ENCODE assay signal across 11 cellular contexts in genomic region chr1:246527402-246528088, GRCh38.
DNase-seq lines count a peak whose midpoint lies in the region; ATAC-seq and TF ChIP-seq lines count a peak whose summit lies in the region.
"Had no signal": no experiment of that assay in that cellular context is flagged by ENCODE, and none has a peak within 500 bp of the region (broad histone marks: within the 10 kb centered on the region; RNA-seq: fewer than 3 reads in every experiment).

No MANE protein-coding gene starts in this region.

- H3K36me3 Mint-ChIP-seq in central memory CD8-positive, alpha-beta T cell (ENCODE audit: insufficient read depth) = no peaks in the 10 kb centered on the region

- DNase-seq in MM.1S (no peak), NCI-H1436 (lab: John Stamatoyannopoulos, UW) (no peak), ecto neural progenitor cell (ENCODE audit: low spot score) (no peak)
- no peak for DNase-seq in central memory CD8-positive, alpha-beta T cell (ENCODE audit: low spot score in 2 of 2)
- DNase-seq: caudate nucleus, NCI-H1417 treated with DMSO at 0.1 percent for 48 hours, stomach had no signal

- no peaks in the 10 kb centered on the region for H3K9me3 Mint-ChIP-seq in central memory CD8-positive, alpha-beta T cell

- peak overlapping the region in 1 of 10 experiments; percentile 31; a peak in 1 of 20 replicates for H3K4me3 ChIP-seq in BLaER1 treated with 17β-estradiol and CSF1 and Interleukin-3, amounts not matched to agents 10 nM and 100 nM
- no peak overlapping the region for H3K4me3 ChIP-seq in MM.1S (ENCODE audit: low read length)
- H3K4me3 ChIP-seq: stomach had no signal

- peak overlapping the region in 7 of 11 experiments; percentile 18 to 63 (median 50); a peak in 10 of 22 replicates for H3K9ac ChIP-seq in BLaER1 treated with 17β-estradiol and CSF1 and Interleukin-3, amounts not matched to agents 10 nM and 100 nM
- H3K9ac ChIP-seq in MM.1S (ENCODE audit: low read length) = no peak overlapping the region

- H3K27me3 ChIP-seq in BLaER1 treated with 17β-estradiol and CSF1 and Interleukin-3, amounts not matched to agents 10 nM and 100 nM = no peaks in the 10 kb centered on the region
- no peaks in the 10 kb centered on the region for H3K27me3 ChIP-seq in MM.1S (replicated peaks; ENCODE audit: insufficient read depth, low read length)
- H3K27me3 ChIP-seq: stomach had no signal

- peak overlapping the region; percentile 37 to 70 (median 57); a peak in 21 of 22 replicates for H3K4me2 ChIP-seq in BLaER1 treated with 17β-estradiol and CSF1 and Interleukin-3, amounts not matched to agents 10 nM and 100 nM
- no peak overlapping the region for H3K4me2 ChIP-seq in MM.1S (ENCODE audit: low read depth, low read length)

- no peaks in the 10 kb centered on the region for H3K9me2 ChIP-seq in MM.1S (replicated peaks; ENCODE audit: insufficient read depth, low read length)

- H2AFZ ChIP-seq in MM.1S (ENCODE audit: low read length) = peak overlapping the region; percentile 53

- peaks cover 50 to 89% (median 75%) of the 10 kb centered on the region in 11 experiments for H3K9me3 ChIP-seq in BLaER1 treated with 17β-estradiol and CSF1 and Interleukin-3, amounts not matched to agents 10 nM and 100 nM (replicated peaks in 1 of 11)
- H3K9me3 ChIP-seq in MM.1S (replicated peaks; ENCODE audit: insufficient read depth, low read length) = no peaks in the 10 kb centered on the region

- TF ChIP-seq CTCF in MM.1S (IDR thresholded peaks at IDR 0.05; ENCODE audit: low read length) = no peak

- H3K4me1 ChIP-seq in BLaER1 treated with 17β-estradiol and CSF1 and Interleukin-3, amounts not matched to agents 10 nM and 100 nM = peaks cover 9 to 16% (median 12%) of the 10 kb centered on the region in 10 experiments
- no peaks in the 10 kb centered on the region for H3K4me1 ChIP-seq in MM.1S (ENCODE audit: low read length)
- H3K4me1 ChIP-seq: stomach had no signal

- peak overlapping the region in 10 of 11 experiments; percentile 42 to 82 (median 63); a peak in 20 of 22 replicates for H3K27ac ChIP-seq in BLaER1 treated with 17β-estradiol and CSF1 and Interleukin-3, amounts not matched to agents 10 nM and 100 nM
- H3K27ac ChIP-seq in MM.1S (ENCODE audit: low read length) = no peak overlapping the region
- H3K27ac ChIP-seq: stomach had no signal

- H3K27me3 Mint-ChIP-seq in central memory CD8-positive, alpha-beta T cell = peaks cover 16% of the 10 kb centered on the region

- H3F3A ChIP-seq in MM.1S (ENCODE audit: insufficient read depth, low read length) = no peaks in the 10 kb centered on the region

- peak overlapping the region; percentile 89 for H3K27ac Mint-ChIP-seq in central memory CD8-positive, alpha-beta T cell (ENCODE audit: low read depth)

- no peaks in the 10 kb centered on the region for H4K20me1 ChIP-seq in BLaER1 treated with 17β-estradiol and CSF1 and Interleukin-3, amounts not matched to agents 10 nM and 100 nM
- H4K20me1 ChIP-seq in MM.1S (ENCODE audit: insufficient read depth, low read length) = no peaks in the 10 kb centered on the region

- no peaks in the 10 kb centered on the region for H3K79me2 ChIP-seq in MM.1S (ENCODE audit: low read length)

- peaks cover 14% of the 10 kb centered on the region for H3K4me1 Mint-ChIP-seq in central memory CD8-positive, alpha-beta T cell

- no peak overlapping the region for H3K4me3 Mint-ChIP-seq in central memory CD8-positive, alpha-beta T cell

- H3K36me3 ChIP-seq in BLaER1 treated with 17β-estradiol and CSF1 and Interleukin-3, amounts not matched to agents 10 nM and 100 nM = peaks cover 0 to 13% (median 0%) of the 10 kb centered on the region in 11 experiments; a peak in 4 of 22 replicates
- H3K36me3 ChIP-seq in MM.1S (replicated peaks; ENCODE audit: insufficient read depth, low read length) = no peaks in the 10 kb centered on the region
- H3K36me3 ChIP-seq: stomach had no signal

- ATAC-seq in GM19395 (IDR thresholded peaks at IDR 0.05; ENCODE audit: unreplicated experiment) (peak; percentile 87), GM21526 (IDR thresholded peaks at IDR 0.05; ENCODE audit: low FRiP score, unreplicated experiment) (no peak), GM21515 (IDR thresholded peaks at IDR 0.05; ENCODE audit: unreplicated experiment) (no peak)
- peak; percentile 24 for ATAC-seq in central memory CD8-positive, alpha-beta T cell (replicated peaks; ENCODE audit: extremely low read depth, poor library complexity, severe bottlenecking)

Comparison
In these comparisons a context has a peak if more than half of its experiments do, and no peak if none do; other contexts are left out.
1. ATAC-seq: peak in GM19395 (single experiment) and central memory CD8-positive, alpha-beta T cell (single experiment); none in GM21526 (single experiment) and GM21515 (single experiment).